ENCODE assay signal across 8 cellular contexts in genomic region chr11:107928046-107928766, GRCh38. TPM values are rescaled to one million over a fixed set of nuclear protein-coding genes. Genes with fewer than 3 reads are reported as not detected.
DNase-seq lines count a peak whose midpoint lies in the region; ATAC-seq and TF ChIP-seq lines count a peak whose summit lies in the region.

Gene RAB39A (plus strand): TSS chr11:107928448. CDS start chr11:107928569, 121 bp downstream.

- intact Hi-C loops in activated CD8-positive, alpha-beta T cell treated with anti-CD3 and anti-CD28 coated beads for 36 hours (cut with micrococcal nuclease) = no loop called here

- peaks cover 4 to 20% (median 12%) of the 10 kb centered on the region in 11 experiments; a peak in 14 of 22 replicates for H3K9me3 ChIP-seq in BLaER1 treated with 17β-estradiol and CSF1 and Interleukin-3, amounts not matched to agents 10 nM and 100 nM (replicated peaks in 1 of 11)
- no peaks in the 10 kb centered on the region for H3K9me3 ChIP-seq in effector memory CD4-positive, alpha-beta T cell (ENCODE audit: control insufficient read depth, low read length)

- H3K4me1 ChIP-seq in BLaER1 treated with 17β-estradiol and CSF1 and Interleukin-3, amounts not matched to agents 10 nM and 100 nM = peaks cover 0 to 28% (median 10%) of the 10 kb centered on the region in 10 experiments; a peak in 12 of 20 replicates
- peaks cover 18% of the 10 kb centered on the region for H3K4me1 ChIP-seq in effector memory CD4-positive, alpha-beta T cell (ENCODE audit: control insufficient read depth, insufficient read depth, low read length, poor library complexity, severe bottlenecking)

- H3K9me3 Mint-ChIP-seq in activated CD8-positive, alpha-beta T cell treated with anti-CD3 and anti-CD28 coated beads for 36 hours = no peaks in the 10 kb centered on the region

- H3K36me3 Mint-ChIP-seq in activated CD8-positive, alpha-beta T cell treated with anti-CD3 and anti-CD28 coated beads for 36 hours (ENCODE audit: low read depth) = no peaks in the 10 kb centered on the region

- ATAC-seq in GM19397 (IDR thresholded peaks at IDR 0.05; ENCODE audit: unreplicated experiment) (peak; percentile 93), HG03558 (IDR thresholded peaks at IDR 0.05; ENCODE audit: extremely low read depth, unreplicated experiment) (peak; percentile 87)
- peak; percentile 81 for ATAC-seq in activated CD8-positive, alpha-beta T cell treated with anti-CD3 and anti-CD28 coated beads for 36 hours

- no peak for TF ChIP-seq CTCF in activated CD8-positive, alpha-beta T cell treated with anti-CD3 and anti-CD28 coated beads for 36 hours (IDR thresholded peaks at IDR 0.05)

- no peak within 1 kb of the TSS for H3K27ac Mint-ChIP-seq in activated CD8-positive, alpha-beta T cell treated with anti-CD3 and anti-CD28 coated beads for 36 hours

- CTCF ChIA-PET in activated CD8-positive, alpha-beta T cell treated with anti-CD3 and anti-CD28 coated beads for 36 hours (lab: Charles Lee) = no interaction called here

- no peaks in the 10 kb centered on the region; a peak in 1 of 22 replicates for H4K20me1 ChIP-seq in BLaER1 treated with 17β-estradiol and CSF1 and Interleukin-3, amounts not matched to agents 10 nM and 100 nM

- DNase-seq in NCI-H774 (lab: John Stamatoyannopoulos, UW) (peak; percentile 97), lung microvascular endothelial cell (ENCODE audit: low read depth in 2 of 2) (peak; percentile 91 to 94)
- peak; percentile 68 for DNase-seq in activated CD8-positive, alpha-beta T cell treated with anti-CD3 and anti-CD28 coated beads for 36 hours
- peak; percentile 22 to 54 (median 49) for DNase-seq in effector memory CD4-positive, alpha-beta T cell
- DNase-seq in stimulated activated CD4-positive, alpha-beta T cell treated with anti-CD3 and anti-CD28 coated beads, TNF-alpha, amount 100 ng/mL, for 24 hours (ENCODE audit: low read depth in 3 of 3) = peak; percentile 28 to 71 (median 36)

- peaks cover 10% of the 10 kb centered on the region for H3K4me1 Mint-ChIP-seq in activated CD8-positive, alpha-beta T cell treated with anti-CD3 and anti-CD28 coated beads for 36 hours (ENCODE audit: low read depth)

- peak within 1 kb of the TSS; percentile 71 to 89 (median 83) for H3K4me2 ChIP-seq in BLaER1 treated with 17β-estradiol and CSF1 and Interleukin-3, amounts not matched to agents 10 nM and 100 nM

- peak within 1 kb of the TSS in 6 of 11 experiments; percentile 49 to 84 (median 71); a peak in 12 of 22 replicates for H3K27ac ChIP-seq in BLaER1 treated with 17β-estradiol and CSF1 and Interleukin-3, amounts not matched to agents 10 nM and 100 nM
- no peak within 1 kb of the TSS for H3K27ac ChIP-seq in effector memory CD4-positive, alpha-beta T cell (ENCODE audit: insufficient read depth, low read length, poor library complexity, severe bottlenecking)

- peaks cover 41% of the 10 kb centered on the region for H3K27me3 Mint-ChIP-seq in activated CD8-positive, alpha-beta T cell treated with anti-CD3 and anti-CD28 coated beads for 36 hours

- H3K27me3 ChIP-seq in BLaER1 treated with 17β-estradiol and CSF1 and Interleukin-3, amounts not matched to agents 10 nM and 100 nM = peaks cover 0 to 24% (median 14%) of the 10 kb centered on the region in 11 experiments; a peak in 15 of 22 replicates
- H3K27me3 ChIP-seq in effector memory CD4-positive, alpha-beta T cell (replicated peaks; ENCODE audit: control insufficient read depth, insufficient read depth, low read length, poor library complexity, severe bottlenecking) = peaks cover 3% of the 10 kb centered on the region

- H3K4me3 Mint-ChIP-seq in activated CD8-positive, alpha-beta T cell treated with anti-CD3 and anti-CD28 coated beads for 36 hours = peak within 1 kb of the TSS; percentile 60

- peak within 1 kb of the TSS in 9 of 11 experiments; percentile 40 to 80 (median 71); a peak in 17 of 22 replicates for H3K9ac ChIP-seq in BLaER1 treated with 17β-estradiol and CSF1 and Interleukin-3, amounts not matched to agents 10 nM and 100 nM

- H3K4me3 ChIP-seq in BLaER1 treated with 17β-estradiol and CSF1 and Interleukin-3, amounts not matched to agents 10 nM and 100 nM = peak within 1 kb of the TSS; percentile 55 to 74 (median 65)
- peak within 1 kb of the TSS; percentile 48 for H3K4me3 ChIP-seq in effector memory CD4-positive, alpha-beta T cell (ENCODE audit: insufficient read depth, low read depth, low read length, poor library complexity, severe bottlenecking)

- POLR2A ChIA-PET in activated CD8-positive, alpha-beta T cell treated with anti-CD3 and anti-CD28 coated beads for 36 hours (lab: Charles Lee) = no interaction called here

- no peaks in the 10 kb centered on the region for H3K36me3 ChIP-seq in BLaER1 treated with 17β-estradiol and CSF1 and Interleukin-3, amounts not matched to agents 10 nM and 100 nM
- no peaks in the 10 kb centered on the region for H3K36me3 ChIP-seq in effector memory CD4-positive, alpha-beta T cell (ENCODE audit: control insufficient read depth, insufficient read depth, low read length)

RNA-seq across cellular contexts. Expression of gene RAB39A, which starts in this region (rescaled TPM):
- not detected for total RNA-seq in activated CD8-positive, alpha-beta T cell treated with anti-CD3 and anti-CD28 coated beads for 36 hours
- not detected in 2 replicates for total RNA-seq in lung microvascular endothelial cell

Comparison
In these comparisons a context has a peak if more than half of its experiments do, and no peak if none do; other contexts are left out.
1. Peak in DNase-seq and ATAC-seq in activated CD8-positive, alpha-beta T cell treated with anti-CD3 and anti-CD28 coated beads for 36 hours; RNA of the gene not detected or under 1 TPM.
2. Peak in DNase-seq in lung microvascular endothelial cell; RNA of the gene not detected or under 1 TPM.
3. DNase-seq: peak in every context shown above with its lines; median percentile 97 in NCI-H774; 92 in lung microvascular endothelial cell; 68 in activated CD8-positive, alpha-beta T cell treated with anti-CD3 and anti-CD28 coated beads for 36 hours; 49 in effector memory CD4-positive, alpha-beta T cell; 36 in stimulated activated CD4-positive, alpha-beta T cell treated with anti-CD3 and anti-CD28 coated beads, TNF-alpha, amount 100 ng/mL, for 24 hours.